ENCODE assay signal across 23 cellular contexts in genomic region chr20:37334450-37334849, GRCh38.
"Had no signal": no experiment of that assay in that cellular context is flagged by ENCODE, and none has a peak within 500 bp of the region (broad histone marks: within the 10 kb centered on the region; RNA-seq: fewer than 3 reads in every experiment).

No MANE protein-coding gene starts in this region.

- H3K4me1 ChIP-seq: gastrocnemius medialis, pancreas had no signal

- H3K27ac ChIP-seq: epithelial cell of prostate, gastrocnemius medialis, neutrophil, pancreas, testis, tibial artery, upper lobe of left lung had no signal

- H3K4me3 Mint-ChIP-seq: endodermal cell; memory B cell; natural killer cell treated with Interleukin-12 subunit alpha and Interleukin-12 subunit beta and Interleukin-15 and Interleukin-18, amount 100 ng/mL, for 72 hours; neural crest cell had no signal

- H3K9me3 ChIP-seq: gastrocnemius medialis, neutrophil, pancreas, sigmoid colon, testis, tibial artery, upper lobe of left lung, uterus had no signal

- H3K36me3 Mint-ChIP-seq: memory B cell; naive B cell; natural killer cell treated with Interleukin-12 subunit alpha and Interleukin-12 subunit beta and Interleukin-15 and Interleukin-18, amount 100 ng/mL, for 72 hours had no signal

- H3K27me3 ChIP-seq: gastrocnemius medialis, pancreas, sigmoid colon, testis, tibial artery, upper lobe of left lung, uterus had no signal

- H3K27me3 Mint-ChIP-seq: memory B cell; naive B cell; natural killer cell treated with Interleukin-12 subunit alpha and Interleukin-12 subunit beta and Interleukin-15 and Interleukin-18, amount 100 ng/mL, for 72 hours had no signal

- H3K4me3 ChIP-seq: gastrocnemius medialis, lung, pancreas, sigmoid colon, testis, tibial artery, upper lobe of left lung, uterus had no signal

- ATAC-seq: esophagus mucosa; gastrocnemius medialis; natural killer cell treated with Interleukin-12 subunit alpha and Interleukin-12 subunit beta and Interleukin-15 and Interleukin-18, amount 100 ng/mL, for 72 hours had no signal

- H3K27ac Mint-ChIP-seq: endodermal cell, memory B cell had no signal

- H3K36me3 ChIP-seq: gastrocnemius medialis, neutrophil, pancreas, sigmoid colon, tibial artery, upper lobe of left lung, uterus had no signal

- DNase-seq: cerebellar nuclear complex; effector CD8-positive, alpha-beta T cell; endodermal cell; foreskin fibroblast; gastrocnemius medialis; head of caudate nucleus; kidney; pancreas; sigmoid colon; stimulated activated naive CD4-positive, alpha-beta T cell treated with Interleukin-2 at 50 U/mL for 16 hours; substantia nigra; testis; tibial artery; upper lobe of left lung; uterus had no signal

- H3K9me3 Mint-ChIP-seq: endodermal cell; memory B cell; naive B cell; natural killer cell treated with Interleukin-12 subunit alpha and Interleukin-12 subunit beta and Interleukin-15 and Interleukin-18, amount 100 ng/mL, for 72 hours; neural crest cell had no signal
